ENCODE assay signal across 19 cellular contexts in the genomic region with DNA sequence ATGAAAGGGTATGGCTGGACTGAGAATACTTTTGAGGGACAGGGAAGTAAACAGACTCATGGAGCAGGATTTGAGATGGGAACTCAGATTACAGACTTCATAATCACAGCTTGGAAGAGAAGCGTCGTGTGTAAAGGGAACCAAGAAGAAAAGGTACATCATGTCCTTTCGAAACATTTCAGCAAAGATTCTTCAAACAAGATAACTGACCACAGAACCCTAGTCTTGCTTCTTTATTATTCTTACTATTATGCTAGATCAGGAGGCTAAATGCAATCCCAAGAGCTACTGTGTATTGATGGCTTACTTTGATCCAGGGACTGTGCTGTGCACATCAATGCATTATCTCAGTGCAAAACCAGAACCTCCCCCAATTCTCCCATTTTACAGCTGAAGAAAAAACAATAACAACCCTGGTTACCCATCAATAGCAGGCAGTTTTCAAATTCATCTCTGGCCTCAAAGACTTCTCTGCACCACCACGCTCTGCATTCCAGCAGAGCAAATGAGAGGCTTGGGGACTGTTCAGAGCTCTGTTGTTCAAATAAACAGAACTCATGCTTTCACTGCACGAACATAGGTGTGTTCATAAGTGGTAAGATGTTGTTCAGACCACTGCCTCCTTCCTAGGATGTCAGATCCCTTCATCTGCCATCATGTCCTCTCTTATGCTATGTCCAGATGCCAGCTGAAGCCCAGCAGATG.
DNase-seq lines count a peak whose midpoint lies in the region; TF ChIP-seq lines count a peak whose summit lies in the region.
"Had no signal": no experiment of that assay in that cellular context is flagged by ENCODE, and none has a peak within 500 bp of the region (broad histone marks: within the 10 kb centered on the region; RNA-seq: fewer than 3 reads in every experiment).

No MANE protein-coding gene starts in this region.

- peak overlapping the region; percentile 49 for H3K27ac ChIP-seq in VCaP

- TF ChIP-seq CTCF in VCaP (conservative IDR thresholded peaks at IDR 0.05) (no peak), fibroblast of pulmonary artery (IDR thresholded peaks at IDR 0.05; ENCODE audit: low read length, missing control alignments) (no peak)

- H3K4me3 ChIP-seq in fibroblast of pulmonary artery (replicated peaks; ENCODE audit: low read depth, low read length) = no peak overlapping the region
- H3K4me3 ChIP-seq: GM12878 had no signal

- DNase-seq in fibroblast of pulmonary artery (ENCODE audit: low read depth) (peak; percentile 30), myocyte (ENCODE audit: low read depth) (peak; percentile 43), NCI-H1436 treated with DMSO at 0.1 percent for 48 hours (lab: John Stamatoyannopoulos, UW) (no peak), activated T-cell treated with anti-CD3 and anti-CD28 coated beads for 4 hours (no peak), NCI-H526 (lab: John Stamatoyannopoulos, UW) (no peak), HUDEP-2 (lab: John Stamatoyannopoulos, UW; ENCODE audit: unreplicated experiment in 76 of 76) (no peak)
- DNase-seq: CD4-positive, alpha-beta T cell; DND-41; GDM1; MV-4-11; NCI-H1417; NCI-H2029; NCI-H2171; NCI-H446; OCI-M1; RPMI8226; SIG-M5 had no signal

Comparison
In these comparisons a context has a peak if more than half of its experiments do, and no peak if none do; other contexts are left out.
1. DNase-seq: peak in fibroblast of pulmonary artery (single experiment) and myocyte (single experiment); none in NCI-H1436 treated with DMSO at 0.1 percent for 48 hours (single experiment), activated T-cell treated with anti-CD3 and anti-CD28 coated beads for 4 hours (single experiment), NCI-H526 (0 of 2) and HUDEP-2 (0 of 76).